8 cellular contexts compared by ENCODE assay signal in genomic region chr6:37515712-37516075, GRCh38. TPM values are rescaled to one million over a fixed set of nuclear protein-coding genes. Genes with fewer than 3 reads are reported as not detected.
DNase-seq lines count a peak whose midpoint lies in the region; ATAC-seq and TF ChIP-seq lines count a peak whose summit lies in the region.

No MANE protein-coding gene starts in this region.

- ATAC-seq in activated naive CD8-positive, alpha-beta T cell treated with anti-CD3 and anti-CD28 coated beads, Interleukin-2, amount 10 ng/mL, durations not matched to agents 7 days and 5 days (ENCODE audit: low read depth) = no peak
- no peak for ATAC-seq in natural killer cell treated with Interleukin-12 subunit alpha and Interleukin-12 subunit beta and Interleukin-15 and Interleukin-18, amount 100 ng/mL, for 72 hours
- ATAC-seq in HG03139 (IDR thresholded peaks at IDR 0.05; ENCODE audit: unreplicated experiment) = no peak

- H3K9ac ChIP-seq in KMS-11 = no peak overlapping the region

- BruUV-seq in A673 (replicated peaks; lab: Mats Ljungman, UMichigan) = no TSS peak

- H3K4me3 ChIP-seq in KMS-11 (IDR thresholded peaks at IDR 0.05; ENCODE audit: insufficient read depth, low read depth, low read length) (no peak overlapping the region), A673 (ENCODE audit: low read depth, low read length, poor library complexity, severe bottlenecking) (no peak overlapping the region)

- POLR2A ChIA-PET in activated naive CD8-positive, alpha-beta T cell treated with anti-CD3 and anti-CD28 coated beads, Interleukin-2, amount 10 ng/mL, durations not matched to agents 7 days and 5 days (lab: Charles Lee) = interaction anchor here (0.6 to 8.7 kb wide), 8 partner anchors 7 to 484 kb away, joined by 3 to 182 read pairs (median 8); partner anchors contain the start of genes CCDC167 and CMTR1
- POLR2A ChIA-PET in A673 (lab: Charles Lee; ENCODE audit: low non-redundant PET) = no interaction called here

- H3K79me2 ChIP-seq in KMS-11 (ENCODE audit: insufficient read depth, low read depth) = no peaks in the 10 kb centered on the region

- peak overlapping the region; percentile 54 for H3K27ac ChIP-seq in KMS-11
- no peak overlapping the region for H3K27ac ChIP-seq in A673 (ENCODE audit: low read depth, low read length, poor library complexity, severe bottlenecking)

- peak overlapping the region in 1 of 2 donors; percentile 65 for H3K4me3 Mint-ChIP-seq in CD14-positive monocyte
- H3K4me3 Mint-ChIP-seq in activated naive CD8-positive, alpha-beta T cell treated with anti-CD3 and anti-CD28 coated beads, Interleukin-2, amount 10 ng/mL, durations not matched to agents 7 days and 5 days = peak overlapping the region; percentile 86
- H3K4me3 Mint-ChIP-seq in natural killer cell treated with Interleukin-12 subunit alpha and Interleukin-12 subunit beta and Interleukin-15 and Interleukin-18, amount 100 ng/mL, for 72 hours = peak overlapping the region; percentile 68

- H3K36me3 Mint-ChIP-seq in CD14-positive monocyte = no peaks in the 10 kb centered on the region
- no peaks in the 10 kb centered on the region for H3K36me3 Mint-ChIP-seq in activated naive CD8-positive, alpha-beta T cell treated with anti-CD3 and anti-CD28 coated beads, Interleukin-2, amount 10 ng/mL, durations not matched to agents 7 days and 5 days
- H3K36me3 Mint-ChIP-seq in natural killer cell treated with Interleukin-12 subunit alpha and Interleukin-12 subunit beta and Interleukin-15 and Interleukin-18, amount 100 ng/mL, for 72 hours = no peaks in the 10 kb centered on the region

- H3K4me1 ChIP-seq in KMS-11 (ENCODE audit: low read depth, poor library complexity, severe bottlenecking) (peaks cover 28% of the 10 kb centered on the region), A673 (ENCODE audit: insufficient read depth, low read length, poor library complexity, severe bottlenecking) (no peaks in the 10 kb centered on the region)

- DNase-seq in CD14-positive monocyte (ENCODE audit: low spot score) (peak; percentile 7), AML-193 (lab: John Stamatoyannopoulos, UW) (no peak), A673 (ENCODE audit: low spot score) (no peak), glomerular visceral epithelial cell (ENCODE audit: extremely low spot score) (no peak)
- no peak for DNase-seq in activated naive CD8-positive, alpha-beta T cell treated with anti-CD3 and anti-CD28 coated beads, Interleukin-2, amount 10 ng/mL, durations not matched to agents 7 days and 5 days
- DNase-seq in natural killer cell treated with Interleukin-12 subunit alpha and Interleukin-12 subunit beta and Interleukin-15 and Interleukin-18, amount 100 ng/mL, for 72 hours (ENCODE audit: low spot score) = no peak

- CTCF ChIA-PET in A673 (lab: Charles Lee) = no interaction called here

- H3K27ac Mint-ChIP-seq in CD14-positive monocyte = no peak overlapping the region
- H3K27ac Mint-ChIP-seq in activated naive CD8-positive, alpha-beta T cell treated with anti-CD3 and anti-CD28 coated beads, Interleukin-2, amount 10 ng/mL, durations not matched to agents 7 days and 5 days = peak overlapping the region; percentile 99
- H3K27ac Mint-ChIP-seq in natural killer cell treated with Interleukin-12 subunit alpha and Interleukin-12 subunit beta and Interleukin-15 and Interleukin-18, amount 100 ng/mL, for 72 hours = peak overlapping the region; percentile 81 to 82

- peaks cover 29% of the 10 kb centered on the region for H3K4me1 Mint-ChIP-seq in CD14-positive monocyte
- H3K4me1 Mint-ChIP-seq in activated naive CD8-positive, alpha-beta T cell treated with anti-CD3 and anti-CD28 coated beads, Interleukin-2, amount 10 ng/mL, durations not matched to agents 7 days and 5 days = peaks cover 56% of the 10 kb centered on the region
- peaks cover 57 to 62% of the 10 kb centered on the region in 2 donors for H3K4me1 Mint-ChIP-seq in natural killer cell treated with Interleukin-12 subunit alpha and Interleukin-12 subunit beta and Interleukin-15 and Interleukin-18, amount 100 ng/mL, for 72 hours (ENCODE audit: low read depth in 2 of 2)

- no peaks in the 10 kb centered on the region for H4K20me1 ChIP-seq in KMS-11 (ENCODE audit: insufficient read depth)

- peaks cover 0 to 5% (median 0%) of the 10 kb centered on the region in 7 donors for H3K9me3 Mint-ChIP-seq in CD14-positive monocyte
- H3K9me3 Mint-ChIP-seq in activated naive CD8-positive, alpha-beta T cell treated with anti-CD3 and anti-CD28 coated beads, Interleukin-2, amount 10 ng/mL, durations not matched to agents 7 days and 5 days = no peaks in the 10 kb centered on the region
- H3K9me3 Mint-ChIP-seq in natural killer cell treated with Interleukin-12 subunit alpha and Interleukin-12 subunit beta and Interleukin-15 and Interleukin-18, amount 100 ng/mL, for 72 hours = no peaks in the 10 kb centered on the region

- peaks cover 28 to 60% (median 29%) of the 10 kb centered on the region in 3 donors for H3K27me3 Mint-ChIP-seq in CD14-positive monocyte (ENCODE audit: low read depth in 3 of 3)
- no peaks in the 10 kb centered on the region for H3K27me3 Mint-ChIP-seq in activated naive CD8-positive, alpha-beta T cell treated with anti-CD3 and anti-CD28 coated beads, Interleukin-2, amount 10 ng/mL, durations not matched to agents 7 days and 5 days
- H3K27me3 Mint-ChIP-seq in natural killer cell treated with Interleukin-12 subunit alpha and Interleukin-12 subunit beta and Interleukin-15 and Interleukin-18, amount 100 ng/mL, for 72 hours = peaks cover 0 to 8% of the 10 kb centered on the region in 2 donors

- no peaks in the 10 kb centered on the region for H3K9me3 ChIP-seq in A673 (ENCODE audit: low read depth, low read length, poor library complexity, severe bottlenecking)

- H3K27me3 ChIP-seq in KMS-11 (ENCODE audit: insufficient read depth, low read depth) (no peaks in the 10 kb centered on the region), A673 (replicated peaks; ENCODE audit: insufficient read depth, low read depth, low read length, poor library complexity) (no peaks in the 10 kb centered on the region)

- intact Hi-C loops in CD14-positive monocyte (cut with micrococcal nuclease) = no loop called here
- intact Hi-C loops in A673 (cut with micrococcal nuclease; ENCODE audit: unreplicated experiment) = no loop called here

- H2AFZ ChIP-seq in KMS-11 (ENCODE audit: low read depth) = peak overlapping the region; percentile 49; the same call in 1 of the 2 replicates

- no peaks in the 10 kb centered on the region for H3K36me3 ChIP-seq in KMS-11 (ENCODE audit: insufficient read depth)
- H3K36me3 ChIP-seq in A673 (ENCODE audit: insufficient read depth, low read length, poor library complexity, severe bottlenecking) = no peaks in the 10 kb centered on the region

- TF ChIP-seq CTCF in CD14-positive monocyte (IDR thresholded peaks at IDR 0.05) (no peak), KMS-11 (conservative IDR thresholded peaks at IDR 0.05; ENCODE audit: low read depth, low read length) (no peak), A673 (conservative IDR thresholded peaks at IDR 0.05; ENCODE audit: low read depth, low read length) (no peak)

- peak overlapping the region; percentile 62 for H3K4me2 ChIP-seq in KMS-11

RNA-seq across cellular contexts. Expression of gene CCDC167, which starts 16.0 kb away (rescaled TPM):
- polyA plus RNA-seq in CD14-positive monocyte = 10 to 100 TPM; 20.7 to 22.9 TPM
- total RNA-seq in activated naive CD8-positive, alpha-beta T cell treated with anti-CD3 and anti-CD28 coated beads, Interleukin-2, amount 10 ng/mL, durations not matched to agents 7 days and 5 days = 10 to 100 TPM; 48.5 to 54.2 TPM
- total RNA-seq in natural killer cell treated with Interleukin-12 subunit alpha and Interleukin-12 subunit beta and Interleukin-15 and Interleukin-18, amount 100 ng/mL, for 72 hours = 10 to 100 TPM; 46.0 to 54.8 TPM
- 31.5 and 42.4 TPM in 2 replicates for total RNA-seq in A673 (2021)

Comparison
In these comparisons a context has a peak if more than half of its experiments do, and no peak if none do; other contexts are left out.
1. H3K27ac Mint-ChIP-seq: peak in activated naive CD8-positive, alpha-beta T cell treated with anti-CD3 and anti-CD28 coated beads, Interleukin-2, amount 10 ng/mL, durations not matched to agents 7 days and 5 days (single experiment) and natural killer cell treated with Interleukin-12 subunit alpha and Interleukin-12 subunit beta and Interleukin-15 and Interleukin-18, amount 100 ng/mL, for 72 hours (2 of 2); none in CD14-positive monocyte (0 of 7).